In genomic region chr10:61065010-61065409, GRCh38 we compare ENCODE assay signal across 2 cellular contexts.
A peak's percentile ranks its signal among the peaks of the same experiment; 100 is the strongest.
TF ChIP-seq lines count a peak whose summit lies in the region.

No MANE protein-coding gene starts in this region.

TF ChIP-seq in HepG2, 621 proteins besides CTCF, POLR2A, EP300 and RAD21 (continued from another document and continues in another):
- TF ChIP-seq, protein P1, sequence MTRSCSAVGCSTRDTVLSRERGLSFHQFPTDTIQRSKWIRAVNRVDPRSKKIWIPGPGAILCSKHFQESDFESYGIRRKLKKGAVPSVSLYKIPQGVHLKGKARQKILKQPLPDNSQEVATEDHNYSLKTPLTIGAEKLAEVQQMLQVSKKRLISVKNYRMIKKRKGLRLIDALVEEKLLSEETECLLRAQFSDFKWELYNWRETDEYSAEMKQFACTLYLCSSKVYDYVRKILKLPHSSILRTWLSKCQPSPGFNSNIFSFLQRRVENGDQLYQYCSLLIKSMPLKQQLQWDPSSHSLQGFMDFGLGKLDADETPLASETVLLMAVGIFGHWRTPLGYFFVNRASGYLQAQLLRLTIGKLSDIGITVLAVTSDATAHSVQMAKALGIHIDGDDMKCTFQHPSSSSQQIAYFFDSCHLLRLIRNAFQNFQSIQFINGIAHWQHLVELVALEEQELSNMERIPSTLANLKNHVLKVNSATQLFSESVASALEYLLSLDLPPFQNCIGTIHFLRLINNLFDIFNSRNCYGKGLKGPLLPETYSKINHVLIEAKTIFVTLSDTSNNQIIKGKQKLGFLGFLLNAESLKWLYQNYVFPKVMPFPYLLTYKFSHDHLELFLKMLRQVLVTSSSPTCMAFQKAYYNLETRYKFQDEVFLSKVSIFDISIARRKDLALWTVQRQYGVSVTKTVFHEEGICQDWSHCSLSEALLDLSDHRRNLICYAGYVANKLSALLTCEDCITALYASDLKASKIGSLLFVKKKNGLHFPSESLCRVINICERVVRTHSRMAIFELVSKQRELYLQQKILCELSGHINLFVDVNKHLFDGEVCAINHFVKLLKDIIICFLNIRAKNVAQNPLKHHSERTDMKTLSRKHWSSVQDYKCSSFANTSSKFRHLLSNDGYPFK (CRISPR knock-in tag; IDR thresholded peaks at IDR 0.05; ENCODE audit: borderline replicate concordance) = no peak
- TF ChIP-seq TBX2 (CRISPR knock-in tag; IDR thresholded peaks at IDR 0.05; ENCODE audit: borderline replicate concordance) (0 out of 2 replicates have a peak, but pooled peaks have one; percentile 22), MAFG (CRISPR knock-in tag; IDR thresholded peaks at IDR 0.05) (no peak), SIX1 (CRISPR knock-in tag; IDR thresholded peaks at IDR 0.05; ENCODE audit: borderline replicate concordance) (no peak; the same call in 1 of the 2 replicates), ZSCAN22 (CRISPR knock-in tag; IDR thresholded peaks at IDR 0.05) (no peak), HDAC1 (CRISPR knock-in tag; IDR thresholded peaks at IDR 0.05) (no peak), DZIP1 (CRISPR knock-in tag; IDR thresholded peaks at IDR 0.05) (no peak), HMG20A (CRISPR knock-in tag; IDR thresholded peaks at IDR 0.05; ENCODE audit: borderline replicate concordance) (peak; percentile 76; the same call in 1 of the 2 replicates), CEBPG (CRISPR knock-in tag; IDR thresholded peaks at IDR 0.05) (peak; percentile 83), ZNF660 (CRISPR knock-in tag; IDR thresholded peaks at IDR 0.05; ENCODE audit: borderline replicate concordance, low read depth) (no peak), ZNF589 (CRISPR knock-in tag; conservative IDR thresholded peaks at IDR 0.05) (no peak), RFX3 (CRISPR knock-in tag; IDR thresholded peaks at IDR 0.05) (no peak), ZNF792 (CRISPR knock-in tag; IDR thresholded peaks at IDR 0.05) (no peak), ZNF75D (CRISPR knock-in tag; IDR thresholded peaks at IDR 0.05; ENCODE audit: borderline replicate concordance) (no peak)
- TF ChIP-seq, protein P2, sequence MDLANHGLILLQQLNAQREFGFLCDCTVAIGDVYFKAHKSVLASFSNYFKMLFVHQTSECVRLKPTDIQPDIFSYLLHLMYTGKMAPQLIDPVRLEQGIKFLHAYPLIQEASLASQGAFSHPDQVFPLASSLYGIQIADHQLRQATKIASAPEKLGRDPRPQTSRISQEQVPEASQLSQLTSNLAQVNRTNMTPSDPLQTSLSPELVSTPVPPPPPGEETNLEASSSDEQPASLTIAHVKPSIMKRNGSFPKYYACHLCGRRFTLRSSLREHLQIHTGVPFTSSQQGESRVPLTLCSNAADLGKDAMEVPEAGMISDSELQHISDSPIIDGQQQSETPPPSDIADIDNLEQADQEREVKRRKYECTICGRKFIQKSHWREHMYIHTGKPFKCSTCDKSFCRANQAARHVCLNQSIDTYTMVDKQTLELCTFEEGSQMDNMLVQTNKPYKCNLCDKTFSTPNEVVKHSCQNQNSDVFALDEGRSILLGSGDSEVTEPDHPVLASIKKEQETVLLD (CRISPR knock-in tag; IDR thresholded peaks at IDR 0.05; ENCODE audit: low read depth) = no peak
- TF ChIP-seq, protein P3, sequence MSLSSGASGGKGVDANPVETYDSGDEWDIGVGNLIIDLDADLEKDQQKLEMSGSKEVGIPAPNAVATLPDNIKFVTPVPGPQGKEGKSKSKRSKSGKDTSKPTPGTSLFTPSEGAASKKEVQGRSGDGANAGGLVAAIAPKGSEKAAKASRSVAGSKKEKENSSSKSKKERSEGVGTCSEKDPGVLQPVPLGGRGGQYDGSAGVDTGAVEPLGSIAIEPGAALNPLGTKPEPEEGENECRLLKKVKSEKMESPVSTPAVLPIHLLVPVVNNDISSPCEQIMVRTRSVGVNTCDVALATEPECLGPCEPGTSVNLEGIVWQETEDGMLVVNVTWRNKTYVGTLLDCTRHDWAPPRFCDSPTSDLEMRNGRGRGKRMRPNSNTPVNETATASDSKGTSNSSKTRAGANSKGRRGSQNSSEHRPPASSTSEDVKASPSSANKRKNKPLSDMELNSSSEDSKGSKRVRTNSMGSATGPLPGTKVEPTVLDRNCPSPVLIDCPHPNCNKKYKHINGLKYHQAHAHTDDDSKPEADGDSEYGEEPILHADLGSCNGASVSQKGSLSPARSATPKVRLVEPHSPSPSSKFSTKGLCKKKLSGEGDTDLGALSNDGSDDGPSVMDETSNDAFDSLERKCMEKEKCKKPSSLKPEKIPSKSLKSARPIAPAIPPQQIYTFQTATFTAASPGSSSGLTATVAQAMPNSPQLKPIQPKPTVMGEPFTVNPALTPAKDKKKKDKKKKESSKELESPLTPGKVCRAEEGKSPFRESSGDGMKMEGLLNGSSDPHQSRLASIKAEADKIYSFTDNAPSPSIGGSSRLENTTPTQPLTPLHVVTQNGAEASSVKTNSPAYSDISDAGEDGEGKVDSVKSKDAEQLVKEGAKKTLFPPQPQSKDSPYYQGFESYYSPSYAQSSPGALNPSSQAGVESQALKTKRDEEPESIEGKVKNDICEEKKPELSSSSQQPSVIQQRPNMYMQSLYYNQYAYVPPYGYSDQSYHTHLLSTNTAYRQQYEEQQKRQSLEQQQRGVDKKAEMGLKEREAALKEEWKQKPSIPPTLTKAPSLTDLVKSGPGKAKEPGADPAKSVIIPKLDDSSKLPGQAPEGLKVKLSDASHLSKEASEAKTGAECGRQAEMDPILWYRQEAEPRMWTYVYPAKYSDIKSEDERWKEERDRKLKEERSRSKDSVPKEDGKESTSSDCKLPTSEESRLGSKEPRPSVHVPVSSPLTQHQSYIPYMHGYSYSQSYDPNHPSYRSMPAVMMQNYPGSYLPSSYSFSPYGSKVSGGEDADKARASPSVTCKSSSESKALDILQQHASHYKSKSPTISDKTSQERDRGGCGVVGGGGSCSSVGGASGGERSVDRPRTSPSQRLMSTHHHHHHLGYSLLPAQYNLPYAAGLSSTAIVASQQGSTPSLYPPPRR (CRISPR knock-in tag; IDR thresholded peaks at IDR 0.05; ENCODE audit: borderline replicate concordance) = peak; percentile 78

TF ChIP-seq in HEK293, 187 proteins besides CTCF, POLR2A, EP300 and RAD21 (continued from another document):
- TF ChIP-seq PATZ1 (tag by site-specific recombination; IDR thresholded peaks at IDR 0.05) = no peak
